13 cellular contexts compared by ENCODE assay signal in genomic region chr4:70749313-70749712, GRCh38. TPM values are rescaled to one million over a fixed set of nuclear protein-coding genes. Genes with fewer than 3 reads are reported as not detected.
DNase-seq lines count a peak whose midpoint lies in the region; ATAC-seq and TF ChIP-seq lines count a peak whose summit lies in the region.
"Had no signal": no experiment of that assay in that cellular context is flagged by ENCODE, and none has a peak within 500 bp of the region (broad histone marks: within the 10 kb centered on the region; RNA-seq: fewer than 3 reads in every experiment).

No MANE protein-coding gene starts in this region.

- no peak overlapping the region for H3K4me3 Mint-ChIP-seq in osteocyte (ENCODE audit: unreplicated experiment)
- H3K4me3 Mint-ChIP-seq: CD4-positive, alpha-beta T cell had no signal

- no peaks in the 10 kb centered on the region for H3K9me3 ChIP-seq in ovary
- H3K9me3 ChIP-seq: psoas muscle had no signal

- peaks cover 17% of the 10 kb centered on the region for H3K36me3 Mint-ChIP-seq in osteocyte (ENCODE audit: unreplicated experiment)

- H3K4me3 ChIP-seq in ovary, result no peak overlapping the region
- H3K4me3 ChIP-seq: psoas muscle had no signal

- H3K27ac Mint-ChIP-seq in osteocyte (ENCODE audit: unreplicated experiment), result no peak overlapping the region
- H3K27ac Mint-ChIP-seq: CD4-positive, alpha-beta T cell had no signal

- intact Hi-C loops in ovary (cut with DNase I), result no loop called here

- H3K4me1 ChIP-seq in ovary (ENCODE audit: insufficient read depth), result peaks cover 7% of the 10 kb centered on the region
- H3K4me1 ChIP-seq: psoas muscle had no signal

- 86 to 91% (median 86%) methylated on average over 1 of the region's 1 CpG for WGBS in ovary, 3 donors

- TF ChIP-seq CTCF in osteocyte (IDR thresholded peaks at IDR 0.05) (no peak), ovary (IDR thresholded peaks at IDR 0.05) (no peak)

- no peaks in the 10 kb centered on the region for H3K27me3 ChIP-seq in ovary

- H3K9me3 Mint-ChIP-seq in osteocyte (ENCODE audit: unreplicated experiment), result peaks cover 5% of the 10 kb centered on the region
- H3K9me3 Mint-ChIP-seq: CD4-positive, alpha-beta T cell had no signal

- H3K36me3 ChIP-seq in ovary, result no peaks in the 10 kb centered on the region

- no peak overlapping the region for H3K27ac ChIP-seq in ovary
- H3K27ac ChIP-seq: psoas muscle had no signal

- H3K27me3 Mint-ChIP-seq in osteocyte (ENCODE audit: unreplicated experiment), result no peaks in the 10 kb centered on the region
- H3K27me3 Mint-ChIP-seq: CD4-positive, alpha-beta T cell had no signal

- no peak for TF ChIP-seq EP300 in ovary (IDR thresholded peaks at IDR 0.05)

- ATAC-seq in GM18508 (IDR thresholded peaks at IDR 0.05; ENCODE audit: insufficient read depth, unreplicated experiment), result peak; percentile 90
- peak; percentile 66 for ATAC-seq in GM19463 (IDR thresholded peaks at IDR 0.05; ENCODE audit: unreplicated experiment)
- peak; percentile 82 for ATAC-seq in HG02884 (IDR thresholded peaks at IDR 0.05; ENCODE audit: unreplicated experiment)
- peak; percentile 87 for ATAC-seq in HG03571 (IDR thresholded peaks at IDR 0.05; ENCODE audit: unreplicated experiment)
- ATAC-seq: psoas muscle had no signal

- no peak for TF ChIP-seq POLR2A in ovary (IDR thresholded peaks at IDR 0.05)

- DNase-seq in HPDE6-E6E7 (ENCODE audit: extremely low spot score) (no peak), osteocyte (ENCODE audit: extremely low spot score, unreplicated experiment) (no peak), ovary (no peak), GOT3 (lab: John Stamatoyannopoulos, UW) (no peak)
- DNase-seq: CD4-positive, alpha-beta T cell; foreskin fibroblast; NCI-H2081; OCI-M1; psoas muscle had no signal

- peaks cover 16% of the 10 kb centered on the region for H3K4me1 Mint-ChIP-seq in osteocyte (ENCODE audit: unreplicated experiment)

RNA-seq across cellular contexts. Expression of gene RUFY3, which starts 27.5 kb away (rescaled TPM):
- total RNA-seq in osteocyte (73.5 and 73.8 TPM in 2 replicates), ovary (10 to 100 TPM; 52.8 to 84.0 (median 73.9) TPM)
- 10 to 100 TPM; 35.2 to 52.5 TPM for polyA plus RNA-seq in ovary
